ENCODE assay signal across 8 cellular contexts in genomic region chr22:26484360-26484706, GRCh38. TPM values are rescaled to one million over a fixed set of nuclear protein-coding genes. Genes with fewer than 3 reads are reported as not detected.
DNase-seq lines count a peak whose midpoint lies in the region; ATAC-seq, FAIRE-seq and TF ChIP-seq lines count a peak whose summit lies in the region.

No MANE protein-coding gene starts in this region.

- H3K4me1 ChIP-seq in fibroblast of lung (ENCODE audit: control insufficient read depth, extremely low read depth, insufficient read depth, low read length) = peaks cover 9% of the 10 kb centered on the region
- H3K4me1 ChIP-seq in skeletal muscle satellite cell (ENCODE audit: control insufficient read depth, insufficient read depth, low read length) = peaks cover 26% of the 10 kb centered on the region

- peaks cover 15% of the 10 kb centered on the region for H3K79me2 ChIP-seq in fibroblast of lung (ENCODE audit: control insufficient read depth, insufficient read depth, low read length)

- H3K9ac ChIP-seq in fibroblast of lung (ENCODE audit: insufficient read depth, low read length) = peak overlapping the region; percentile 21
- H3K9ac ChIP-seq in skeletal muscle satellite cell (ENCODE audit: low read depth, low read length) = peak overlapping the region; percentile 98

- no peaks in the 10 kb centered on the region for H4K20me1 ChIP-seq in fibroblast of lung (ENCODE audit: control insufficient read depth, extremely low read depth, insufficient read depth, low read length)

- H3K27ac ChIP-seq in fibroblast of lung (ENCODE audit: insufficient read depth, low read length) = peak overlapping the region; percentile 93

- no peak for FAIRE-seq in frontal cortex (lab: Jason Lieb, UNC)

- H3K9me3 ChIP-seq in fibroblast of lung (ENCODE audit: control insufficient read depth, insufficient read depth, low read depth, low read length) = no peaks in the 10 kb centered on the region
- H3K9me3 ChIP-seq in skeletal muscle satellite cell (replicated peaks; ENCODE audit: low read length) = no peaks in the 10 kb centered on the region

- H2AFZ ChIP-seq in fibroblast of lung (ENCODE audit: low read length) = peak overlapping the region; percentile 27

- H3K4me3 ChIP-seq in fibroblast of lung (replicated peaks in 1 of 4; ENCODE audit: control extremely low read depth in 1 of 4, insufficient read depth in 1 of 4, low read depth in 3 of 4, low read length in 4 of 4) = peak overlapping the region; percentile 77 to 96 (median 94)
- H3K4me3 ChIP-seq in skeletal muscle satellite cell (ENCODE audit: low read length) = peak overlapping the region; percentile 95

- peak overlapping the region; percentile 96 for H3K4me2 ChIP-seq in fibroblast of lung (ENCODE audit: extremely low read depth, insufficient read depth, low read length)
- H3K4me2 ChIP-seq in skeletal muscle satellite cell (ENCODE audit: low read length) = peak overlapping the region; percentile 85

- in situ Hi-C loops in SK-MEL-5 (cut with HindIII; ENCODE audit: low pct_unique_long_range_greater_than_20kb, low sequenced_read_pairs) = no loop called here

- no peak for TF ChIP-seq CTCF in fibroblast of lung (conservative IDR thresholded peaks at IDR 0.05 in 1 of 2, IDR thresholded peaks at IDR 0.05 in 1 of 2; ENCODE audit: low read depth in 1 of 2, low read length in 2 of 2)

- H3K36me3 ChIP-seq in fibroblast of lung (ENCODE audit: control insufficient read depth, insufficient read depth, low read length) (peaks cover 4% of the 10 kb centered on the region), skeletal muscle satellite cell (ENCODE audit: insufficient read depth, low read length) (peaks cover 22% of the 10 kb centered on the region)

- DNase-seq in SK-MEL-5 (ENCODE audit: low read depth, low spot score) = peak; percentile 80
- peak in 1 of 2 donors; percentile 23 for DNase-seq in fibroblast of lung (ENCODE audit: low read depth in 2 of 2)
- no peak for DNase-seq in frontal cortex (ENCODE audit: low spot score in 2 of 2)
- no peak for DNase-seq in stimulated activated CD4-positive, alpha-beta T cell treated with anti-CD3 and anti-CD28 coated beads, Interleukin-4, amount 100 ng/mL, for 1 hour
- DNase-seq in NCI-H748 treated with DMSO at 0.1 percent for 48 hours (lab: John Stamatoyannopoulos, UW) = no peak
- DNase-seq in T1000 (lab: John Stamatoyannopoulos, UW) = no peak

- ATAC-seq in GM18870 (IDR thresholded peaks at IDR 0.05; ENCODE audit: unreplicated experiment) = peak; percentile 7

- H3K27me3 ChIP-seq in fibroblast of lung (ENCODE audit: control insufficient read depth, insufficient read depth, low read length) (no peaks in the 10 kb centered on the region), skeletal muscle satellite cell (ENCODE audit: control insufficient read depth, insufficient read depth, low read length) (no peaks in the 10 kb centered on the region)

RNA-seq across cellular contexts. Expression of gene SRRD, which starts 0.7 kb away (rescaled TPM):
- 138 and 163 TPM in 2 replicates for total RNA-seq in SK-MEL-5 (2014; rRNA removed; shearing (Covaris generic))
- 145 and 177 TPM in 2 replicates for polyA plus RNA-seq in SK-MEL-5 (2015; cell fraction: cytosol; rRNA removed)
- polyA plus RNA-seq in SK-MEL-5 (2015; cell fraction: nucleus; rRNA removed) = 65.0 and 70.4 TPM in 2 replicates
- total RNA-seq in fibroblast of lung = 7.7 and 7.9 TPM in 2 replicates
- 25.1 and 30.0 TPM in 2 replicates for polyA plus RNA-seq in fibroblast of lung
- 15.6 and 16.6 TPM in 2 replicates for polyA plus RNA-seq in fibroblast of lung (2012)
- 8.9 and 11.9 TPM in 2 replicates for polyA minus RNA-seq in fibroblast of lung (ENCODE audit: low replicate concordance)
- total RNA-seq in skeletal muscle satellite cell (2012; rRNA removed) = 9.4 and 13.2 TPM in 2 replicates
- 13.5 TPM for total RNA-seq in frontal cortex

RNA-seq across cellular contexts. Expression of gene HPS4, which starts 0.8 kb away (rescaled TPM):
- 351 and 357 TPM in 2 replicates for total RNA-seq in SK-MEL-5 (2014; rRNA removed; shearing (Covaris generic))
- 220 and 265 TPM in 2 replicates for polyA plus RNA-seq in SK-MEL-5 (2015; cell fraction: cytosol; rRNA removed)
- 1,506 and 1,696 TPM in 2 replicates for polyA plus RNA-seq in SK-MEL-5 (2015; cell fraction: nucleus; rRNA removed)
- total RNA-seq in fibroblast of lung = 29.3 and 37.7 TPM in 2 replicates
- polyA plus RNA-seq in fibroblast of lung = 23.0 and 27.6 TPM in 2 replicates
- 11.7 and 14.6 TPM in 2 replicates for polyA plus RNA-seq in fibroblast of lung (2012)
- 26.1 and 39.1 TPM in 2 replicates for polyA minus RNA-seq in fibroblast of lung (ENCODE audit: low replicate concordance)
- 18.5 and 19.0 TPM in 2 replicates for total RNA-seq in skeletal muscle satellite cell (2012; rRNA removed)
- 28.1 TPM for total RNA-seq in frontal cortex

RNA-seq across cellular contexts. Expression of gene TFIP11, which starts 27.9 kb away (rescaled TPM):
- total RNA-seq in SK-MEL-5 (2014; rRNA removed; shearing (Covaris generic)) = 41.1 and 42.6 TPM in 2 replicates
- polyA plus RNA-seq in SK-MEL-5 (2015; cell fraction: cytosol; rRNA removed) = 23.7 and 24.3 TPM in 2 replicates
- 96.8 and 123 TPM in 2 replicates for polyA plus RNA-seq in SK-MEL-5 (2015; cell fraction: nucleus; rRNA removed)
- total RNA-seq in fibroblast of lung = 40.3 TPM in 2 replicates
- 24.2 and 31.1 TPM in 2 replicates for polyA plus RNA-seq in fibroblast of lung
- 21.8 and 31.0 TPM in 2 replicates for polyA plus RNA-seq in fibroblast of lung (2012)
- polyA minus RNA-seq in fibroblast of lung (ENCODE audit: low replicate concordance) = 19.5 and 59.6 TPM in 2 replicates
- total RNA-seq in skeletal muscle satellite cell (2012; rRNA removed) = 27.1 and 28.4 TPM in 2 replicates
- 45.7 TPM for total RNA-seq in frontal cortex

RNA-seq across cellular contexts. Expression of gene ASPHD2, which starts 55.3 kb away (rescaled TPM):
- 3.5 and 3.9 TPM in 2 replicates for total RNA-seq in SK-MEL-5 (2014; rRNA removed; shearing (Covaris generic))
- polyA plus RNA-seq in SK-MEL-5 (2015; cell fraction: cytosol; rRNA removed) = 5.2 and 6.6 TPM in 2 replicates
- polyA plus RNA-seq in SK-MEL-5 (2015; cell fraction: nucleus; rRNA removed) = 1.1 and 1.9 TPM in 2 replicates
- total RNA-seq in fibroblast of lung = 1.5 and 1.7 TPM in 2 replicates
- polyA plus RNA-seq in fibroblast of lung = 0.42 and 0.88 TPM in 2 replicates
- 0.50 and 1.2 TPM in 2 replicates for polyA plus RNA-seq in fibroblast of lung (2012)
- 0.16 and 1.7 TPM in 2 replicates for polyA minus RNA-seq in fibroblast of lung (ENCODE audit: low replicate concordance)
- total RNA-seq in skeletal muscle satellite cell (2012; rRNA removed) = 0.51 and 2.6 TPM in 2 replicates
- 14.3 TPM for total RNA-seq in frontal cortex
